8 cellular contexts compared by ENCODE assay signal in the genomic region with DNA sequence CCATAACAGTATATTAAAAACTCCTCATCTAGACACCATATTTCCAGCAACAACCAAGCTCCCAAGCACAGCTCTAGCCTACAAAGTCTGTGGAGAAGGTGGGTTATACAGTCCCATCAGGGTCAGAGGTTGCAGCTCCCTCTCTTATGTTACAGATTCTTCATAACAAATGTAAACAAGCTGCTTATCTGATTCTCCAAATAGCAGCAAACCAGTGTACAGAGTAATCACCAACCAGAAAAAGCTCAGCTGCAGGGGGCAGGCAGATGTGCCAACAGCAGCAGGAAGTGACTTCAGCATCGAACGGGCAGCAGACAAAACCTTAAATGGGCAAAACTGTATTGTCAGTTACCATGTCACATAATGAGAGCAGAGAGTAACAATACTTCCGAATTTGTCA. TPM values are rescaled to one million over a fixed set of nuclear protein-coding genes. Genes with fewer than 3 reads are reported as not detected.
DNase-seq lines count a peak whose midpoint lies in the region; ATAC-seq lines count a peak whose summit lies in the region.

No MANE protein-coding gene starts in this region.

- ATAC-seq in GM18517 (IDR thresholded peaks at IDR 0.05; ENCODE audit: unreplicated experiment) (peak; percentile 94), HG03060 (IDR thresholded peaks at IDR 0.05; ENCODE audit: low read depth, unreplicated experiment) (peak; percentile 75), GM19395 (IDR thresholded peaks at IDR 0.05; ENCODE audit: unreplicated experiment) (no peak), HG02623 (IDR thresholded peaks at IDR 0.05; ENCODE audit: unreplicated experiment) (no peak)

- DNase-seq in T follicular helper cell (ENCODE audit: low read depth) = peak; percentile 55
- peak; percentile 94 for DNase-seq in dermis blood vessel endothelial cell
- no peak for DNase-seq in anterior cingulate cortex (lab: John Stamatoyannopoulos, UW)
- no peak for DNase-seq in HPDE6-E6E7 (ENCODE audit: extremely low spot score)

RNA-seq across cellular contexts. Expression of a gene that starts 52.9 kb away (rescaled TPM):
- 15.7 and 20.9 TPM in 2 replicates for total RNA-seq in dermis blood vessel endothelial cell

Comparison
In these comparisons a context has a peak if more than half of its experiments do, and no peak if none do; other contexts are left out.
1. ATAC-seq: peak in GM18517 (single experiment) and HG03060 (single experiment); none in GM19395 (single experiment) and HG02623 (single experiment).
2. DNase-seq: peak in T follicular helper cell (single experiment) and dermis blood vessel endothelial cell (single experiment); none in anterior cingulate cortex (0 of 58) and HPDE6-E6E7 (single experiment).